34 cellular contexts compared by ENCODE assay signal in the genomic region with DNA sequence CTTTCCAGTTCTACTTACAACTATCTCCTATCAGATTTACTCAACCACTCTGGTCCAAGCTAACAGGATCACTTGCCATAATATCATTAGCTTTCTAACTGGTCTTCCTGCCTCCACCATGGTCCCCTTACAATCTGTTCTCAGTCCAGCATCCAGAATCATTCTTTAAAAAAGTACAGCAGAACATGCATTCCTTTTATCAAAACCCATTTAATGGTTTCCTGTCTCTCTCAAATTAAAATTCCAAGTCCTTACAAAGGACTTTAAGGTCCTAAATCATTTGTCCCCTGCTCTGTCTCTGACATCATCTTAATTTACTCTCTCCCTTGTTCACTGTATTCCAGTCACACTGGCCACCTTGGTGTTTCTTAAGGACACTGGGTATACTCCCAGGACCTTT.
"Had no signal": no experiment of that assay in that cellular context is flagged by ENCODE, and none has a peak within 500 bp of the region (broad histone marks: within the 10 kb centered on the region; RNA-seq: fewer than 3 reads in every experiment).

No MANE protein-coding gene starts in this region.

- H3K36me3 ChIP-seq: MG63 had no signal

- DNase-seq: Karpas-422, Kasumi-1, MG63, MM.1S, MV-4-11, NCI-H1048, NCI-H1092, NCI-H1092 treated with DMSO at 0.1 percent for 48 hours, NCI-H1105, NCI-H1105 treated with DMSO at 0.1 percent for 48 hours, NCI-H1417, NCI-H1417 treated with DMSO at 0.1 percent for 48 hours, NCI-H1436, NCI-H1436 treated with DMSO at 0.1 percent for 48 hours, NCI-H146, NCI-H1694, NCI-H1694 treated with DMSO at 0.1 percent for 48 hours, NCI-H187, NCI-H187 treated with DMSO at 0.1 percent for 48 hours, NCI-H1930, NCI-H2029, NCI-H2029 treated with DMSO at 0.1 percent for 48 hours, NCI-H2081, NCI-H2081 treated with DMSO at 0.1 percent for 48 hours, NCI-H2107, NCI-H2171, NCI-H2171 treated with DMSO at 0.1 percent for 48 hours, NCI-H2227 treated with DMSO at 0.1 percent for 48 hours, NCI-H226, NCI-H345, NCI-H446, NCI-H446 treated with DMSO at 0.1 percent for 48 hours, NCI-H510A had no signal

- H3K27me3 ChIP-seq: MG63 had no signal

- H3K4me2 ChIP-seq: KMS-11 had no signal

- H3K27ac ChIP-seq: KMS-11 had no signal

- H3K9me3 ChIP-seq: MG63 had no signal

- H3K4me3 ChIP-seq: MG63 had no signal

- H3K9ac ChIP-seq: KMS-11 had no signal
